Comparison of ENCODE assay signal across 10 cellular contexts in the genomic region with DNA sequence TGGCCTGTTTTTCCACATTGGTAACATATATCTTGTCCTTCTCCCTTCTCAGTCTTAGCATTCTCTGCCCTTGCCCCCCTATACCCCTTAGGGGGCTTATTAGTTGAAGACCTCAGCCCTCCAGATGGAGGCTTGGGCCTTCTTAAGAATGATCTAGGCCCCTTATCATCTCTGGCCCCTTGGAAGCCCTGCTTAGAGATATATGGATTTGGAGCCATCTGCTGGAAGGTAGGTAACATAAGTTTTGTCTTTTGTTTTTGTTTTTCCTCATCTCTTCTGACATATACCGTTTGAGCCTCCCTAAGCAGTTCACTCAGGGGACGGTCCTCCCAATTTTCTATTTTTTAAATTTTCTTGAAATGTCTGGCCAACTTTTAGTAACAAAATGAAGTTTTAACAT. TPM values are rescaled to one million over a fixed set of nuclear protein-coding genes. Genes with fewer than 3 reads are reported as not detected.
DNase-seq lines count a peak whose midpoint lies in the region; ATAC-seq and TF ChIP-seq lines count a peak whose summit lies in the region.
"Had no signal": no experiment of that assay in that cellular context is flagged by ENCODE, and none has a peak within 500 bp of the region (broad histone marks: within the 10 kb centered on the region; RNA-seq: fewer than 3 reads in every experiment).

No MANE protein-coding gene starts in this region.

- H3K9me3 Mint-ChIP-seq in activated T-helper 2 cell treated with anti-CD3 and anti-CD28 coated beads, Interferon-gamma antibody, Interleukin-2, Interleukin-4, amounts not matched to agents 10 μg/mL and 5 μg/mL and 100 μg/mL, durations not matched to agents 14 hours and 24 hours and 36 hours: no peaks in the 10 kb centered on the region
- H3K9me3 Mint-ChIP-seq: activated naive CD4-positive, alpha-beta T cell treated with anti-CD3 and anti-CD28 coated beads, Interleukin-2, amount 50 U/mL, for 24 hours had no signal

- in situ Hi-C loops in G401 (cut with HindIII; ENCODE audit: low sequenced_read_pairs): no loop called here

- no peaks in the 10 kb centered on the region for H3K36me3 Mint-ChIP-seq in activated T-helper 2 cell treated with anti-CD3 and anti-CD28 coated beads, Interferon-gamma antibody, Interleukin-2, Interleukin-4, amounts not matched to agents 10 μg/mL and 5 μg/mL and 100 μg/mL, durations not matched to agents 14 hours and 24 hours and 36 hours (ENCODE audit: low read depth)
- H3K36me3 Mint-ChIP-seq: activated naive CD4-positive, alpha-beta T cell treated with anti-CD3 and anti-CD28 coated beads, Interleukin-2, amount 50 U/mL, for 24 hours had no signal

- H3K27ac ChIP-seq in 22Rv1: no peak overlapping the region

- H3K27me3 Mint-ChIP-seq in activated T-helper 2 cell treated with anti-CD3 and anti-CD28 coated beads, Interferon-gamma antibody, Interleukin-2, Interleukin-4, amounts not matched to agents 10 μg/mL and 5 μg/mL and 100 μg/mL, durations not matched to agents 14 hours and 24 hours and 36 hours (ENCODE audit: low read depth): no peaks in the 10 kb centered on the region
- H3K27me3 Mint-ChIP-seq: activated naive CD4-positive, alpha-beta T cell treated with anti-CD3 and anti-CD28 coated beads, Interleukin-2, amount 50 U/mL, for 24 hours had no signal

- TF ChIP-seq CTCF in 22Rv1 (IDR thresholded peaks at IDR 0.05) (peak; percentile 32), choroid plexus epithelial cell (conservative IDR thresholded peaks at IDR 0.05; ENCODE audit: low read depth, low read length) (peak; percentile 4), GM10248 (IDR thresholded peaks at IDR 0.05; ENCODE audit: control extremely low read depth, extremely low read depth, low read depth, missing control alignments) (no peak)

- intact Hi-C loops in activated T-helper 2 cell treated with anti-CD3 and anti-CD28 coated beads, Interferon-gamma antibody, Interleukin-2, Interleukin-4, amounts not matched to agents 10 μg/mL and 5 μg/mL and 100 μg/mL, durations not matched to agents 14 hours and 24 hours and 36 hours (cut with micrococcal nuclease): no loop called here

- CTCF ChIA-PET in GM10248 (lab: Yijun Ruan, JAX): no interaction called here

- POLR2A ChIA-PET in GM10248 (lab: Yijun Ruan, JAX): no interaction called here

- no peak overlapping the region for H3K27ac Mint-ChIP-seq in activated T-helper 2 cell treated with anti-CD3 and anti-CD28 coated beads, Interferon-gamma antibody, Interleukin-2, Interleukin-4, amounts not matched to agents 10 μg/mL and 5 μg/mL and 100 μg/mL, durations not matched to agents 14 hours and 24 hours and 36 hours
- H3K27ac Mint-ChIP-seq: activated naive CD4-positive, alpha-beta T cell treated with anti-CD3 and anti-CD28 coated beads, Interleukin-2, amount 50 U/mL, for 24 hours; nephron progenitor cell had no signal

- DNase-seq in G401 (ENCODE audit: low spot score) (peak; percentile 59), NCI-H2227 (lab: John Stamatoyannopoulos, UW; ENCODE audit: unreplicated experiment) (peak; percentile 1), choroid plexus epithelial cell (ENCODE audit: low read depth) (peak; percentile 4), GM10248 (ENCODE audit: extremely low spot score) (no peak), NCI-H226 (no peak)
- DNase-seq in activated T-helper 2 cell treated with anti-CD3 and anti-CD28 coated beads, Interferon-gamma antibody, Interleukin-2, Interleukin-4, amounts not matched to agents 10 μg/mL and 5 μg/mL and 100 μg/mL, durations not matched to agents 14 hours and 24 hours and 36 hours (ENCODE audit: low spot score): no peak
- DNase-seq: nephron progenitor cell had no signal

- no peak overlapping the region for H3K4me3 Mint-ChIP-seq in activated T-helper 2 cell treated with anti-CD3 and anti-CD28 coated beads, Interferon-gamma antibody, Interleukin-2, Interleukin-4, amounts not matched to agents 10 μg/mL and 5 μg/mL and 100 μg/mL, durations not matched to agents 14 hours and 24 hours and 36 hours (ENCODE audit: low read depth)
- H3K4me3 Mint-ChIP-seq: activated naive CD4-positive, alpha-beta T cell treated with anti-CD3 and anti-CD28 coated beads, Interleukin-2, amount 50 U/mL, for 24 hours; nephron progenitor cell had no signal

- no peak overlapping the region for H3K4me3 ChIP-seq in choroid plexus epithelial cell (ENCODE audit: low read depth, low read length)

- ATAC-seq in GM21529 (IDR thresholded peaks at IDR 0.05; ENCODE audit: unreplicated experiment): no peak

- H3K4me1 Mint-ChIP-seq in activated T-helper 2 cell treated with anti-CD3 and anti-CD28 coated beads, Interferon-gamma antibody, Interleukin-2, Interleukin-4, amounts not matched to agents 10 μg/mL and 5 μg/mL and 100 μg/mL, durations not matched to agents 14 hours and 24 hours and 36 hours (ENCODE audit: low read depth): no peaks in the 10 kb centered on the region
- H3K4me1 Mint-ChIP-seq: activated naive CD4-positive, alpha-beta T cell treated with anti-CD3 and anti-CD28 coated beads, Interleukin-2, amount 50 U/mL, for 24 hours; nephron progenitor cell had no signal

RNA-seq across cellular contexts. Expression of gene NAP1L2, which starts 48.3 kb away (rescaled TPM):
- 0.86 TPM in 1 of 2 replicates, not detected in the other for total RNA-seq in G401 (2014; rRNA removed; shearing (Covaris generic))
- 2.1 TPM in 2 replicates for total RNA-seq in activated T-helper 2 cell treated with anti-CD3 and anti-CD28 coated beads, Interferon-gamma antibody, Interleukin-2, Interleukin-4, amounts not matched to agents 10 μg/mL and 5 μg/mL and 100 μg/mL, durations not matched to agents 14 hours and 24 hours and 36 hours

Comparison
In these comparisons a context has a peak if more than half of its experiments do, and no peak if none do; other contexts are left out.
1. DNase-seq: peak in G401 (single experiment), NCI-H2227 (single experiment) and choroid plexus epithelial cell (single experiment); none in GM10248 (single experiment), activated T-helper 2 cell treated with anti-CD3 and anti-CD28 coated beads, Interferon-gamma antibody, Interleukin-2, Interleukin-4, amounts not matched to agents 10 μg/mL and 5 μg/mL and 100 μg/mL, durations not matched to agents 14 hours and 24 hours and 36 hours (single experiment) and NCI-H226 (single experiment).